18 cellular contexts compared by ENCODE assay signal in the genomic region with DNA sequence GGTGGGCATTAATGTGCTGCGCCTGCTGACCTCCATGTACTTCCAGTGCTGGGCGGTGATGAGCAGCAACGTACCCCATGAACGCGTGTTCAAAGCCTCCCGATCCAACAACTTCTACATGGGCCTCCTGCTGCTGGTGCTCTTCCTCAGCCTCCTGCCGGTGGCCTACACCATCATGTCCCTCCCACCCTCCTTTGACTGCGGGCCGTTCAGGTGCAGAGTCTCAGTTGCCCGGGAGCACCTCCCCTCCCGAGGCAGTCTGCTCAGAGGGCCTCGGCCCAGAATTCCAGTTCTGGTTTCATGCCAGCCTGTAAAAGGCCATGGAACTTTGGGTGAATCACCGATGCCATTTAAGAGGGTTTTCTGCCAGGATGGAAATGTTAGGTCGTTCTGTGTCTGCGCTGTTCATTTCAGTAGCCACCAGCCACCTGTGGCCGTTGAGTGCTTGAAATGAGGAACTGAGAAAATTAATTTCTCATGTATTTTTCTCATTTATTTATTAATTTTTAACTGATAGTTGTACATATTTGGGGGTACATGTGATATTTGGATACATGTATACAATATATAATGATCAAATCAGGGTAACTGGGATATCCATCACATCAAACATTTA.
"Had no signal": no experiment of that assay in that cellular context is flagged by ENCODE, and none has a peak within 500 bp of the region (broad histone marks: within the 10 kb centered on the region; RNA-seq: fewer than 3 reads in every experiment).

No MANE protein-coding gene starts in this region.

- H3K4me1 ChIP-seq: breast epithelium, lower lobe of right lung, pancreas, sigmoid colon had no signal

- H3K36me3 ChIP-seq: breast epithelium, lower lobe of right lung, neutrophil, pancreas, sigmoid colon had no signal

- H3K27ac Mint-ChIP-seq: activated naive CD4-positive, alpha-beta T cell treated with anti-CD3 and anti-CD28 coated beads, Interleukin-2, amount 50 U/mL, for 24 hours; activated T-cell treated with anti-CD3 and anti-CD28 coated beads, Interleukin-2, amount 50 U/mL, for 72 hours; natural killer cell treated with Interleukin-12 subunit alpha and Interleukin-12 subunit beta and Interleukin-15 and Interleukin-18, amount 100 ng/mL, for 72 hours had no signal

- H3K9me3 ChIP-seq: lower lobe of right lung, neutrophil, pancreas, sigmoid colon had no signal

- H3K9me3 Mint-ChIP-seq: activated T-cell treated with anti-CD3 and anti-CD28 coated beads, Interleukin-2, amount 50 U/mL, for 72 hours; natural killer cell treated with Interleukin-12 subunit alpha and Interleukin-12 subunit beta and Interleukin-15 and Interleukin-18, amount 100 ng/mL, for 72 hours had no signal

- H3K4me1 Mint-ChIP-seq: activated naive CD4-positive, alpha-beta T cell treated with anti-CD3 and anti-CD28 coated beads, Interleukin-2, amount 50 U/mL, for 24 hours had no signal

- H3K4me3 Mint-ChIP-seq: activated naive CD4-positive, alpha-beta T cell treated with anti-CD3 and anti-CD28 coated beads, Interleukin-2, amount 50 U/mL, for 24 hours; activated T-cell treated with anti-CD3 and anti-CD28 coated beads, Interleukin-2, amount 50 U/mL, for 72 hours; natural killer cell treated with Interleukin-12 subunit alpha and Interleukin-12 subunit beta and Interleukin-15 and Interleukin-18, amount 100 ng/mL, for 72 hours had no signal

- FAIRE-seq: astrocyte, frontal cortex, keratinocyte, pancreas had no signal

- H3K27me3 ChIP-seq: breast epithelium, pancreas, sigmoid colon had no signal

- DNase-seq: activated CD4-positive, alpha-beta T cell treated with anti-CD3 and anti-CD28 coated beads, Interleukin-2, amount 50 U/mL, for 4 hours; activated effector memory CD4-positive, alpha-beta T cell treated with anti-CD3 and anti-CD28 coated beads, Interleukin-2, amount 50 U/mL, for 16 hours; activated T-cell treated with anti-CD3 and anti-CD28 coated beads, Interleukin-2, amount 50 U/mL, for 72 hours; effector CD4-positive, alpha-beta T cell; head of caudate nucleus; lower lobe of right lung; pancreas; sigmoid colon; stimulated activated CD4-positive, alpha-beta T cell treated with anti-CD3 and anti-CD28 coated beads, Interleukin-4, amount 100 ng/mL, for 4 hours; stimulated activated naive CD4-positive, alpha-beta T cell had no signal

- H3K36me3 Mint-ChIP-seq: activated naive CD4-positive, alpha-beta T cell treated with anti-CD3 and anti-CD28 coated beads, Interleukin-2, amount 50 U/mL, for 24 hours had no signal

- H3K27ac ChIP-seq: breast epithelium, lower lobe of right lung, neutrophil, pancreas, sigmoid colon, VCaP had no signal

- ATAC-seq: activated T-cell treated with anti-CD3 and anti-CD28 coated beads, Interleukin-2, amount 50 U/mL, for 72 hours; lower lobe of right lung; natural killer cell treated with Interleukin-12 subunit alpha and Interleukin-12 subunit beta and Interleukin-15 and Interleukin-18, amount 100 ng/mL, for 72 hours; pancreas had no signal

- H3K4me3 ChIP-seq: breast epithelium, lower lobe of right lung, pancreas, sigmoid colon had no signal
